ENCODE assay signal across 25 cellular contexts in the genomic region with DNA sequence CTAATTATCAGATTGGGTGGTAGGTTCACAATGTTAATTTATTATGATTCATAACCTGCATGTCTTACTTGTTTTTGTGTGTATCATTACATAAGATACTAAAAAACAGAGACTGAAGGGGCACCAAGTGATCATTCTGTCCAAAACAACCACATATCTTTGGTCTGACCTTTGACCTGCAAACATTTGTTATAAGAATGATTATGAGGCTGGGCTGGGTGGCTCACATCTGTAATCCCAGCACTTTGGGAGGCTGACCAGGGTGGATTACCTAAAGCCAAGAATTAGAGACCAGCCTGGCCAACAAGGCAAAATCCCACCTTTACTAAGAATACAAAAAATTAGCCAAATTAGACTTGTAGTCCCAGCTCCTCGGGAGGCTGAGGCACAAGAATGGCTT.
"Had no signal": no experiment of that assay in that cellular context is flagged by ENCODE, and none has a peak within 500 bp of the region (broad histone marks: within the 10 kb centered on the region; RNA-seq: fewer than 3 reads in every experiment).

No MANE protein-coding gene starts in this region.

- H3K9me2 ChIP-seq: SK-N-SH had no signal

- H3K27me3 ChIP-seq: Peyer's patch, SJCRH30 had no signal

- H3K4me3 ChIP-seq: Peyer's patch, SJCRH30 had no signal

- H3K27ac ChIP-seq: Peyer's patch, RWPE1, SJCRH30, WERI-Rb-1 had no signal

- DNase-seq: activated CD4-positive, alpha-beta memory T cell treated with anti-CD3 and anti-CD28 coated beads, Interleukin-2, amount 10 ng/mL, durations not matched to agents 7 days and 5 days; activated CD4-positive, alpha-beta T cell treated with anti-CD3 and anti-CD28 coated beads for 36 hours; activated CD4-positive, alpha-beta T cell treated with anti-CD3 and anti-CD28 coated beads, Interleukin-2, amount 50 U/mL, for 1 hour; activated gamma-delta T cell; activated naive CD4-positive, alpha-beta T cell treated with anti-CD3 and anti-CD28 coated beads for 36 hours; activated T-cell treated with anti-CD3 and anti-CD28 coated beads for 4 hours; activated T-cell treated with anti-CD3 and anti-CD28 coated beads, Interleukin-2, amount 50 U/mL, for 48 hours; anterior cingulate cortex; cerebellar nuclear complex; MM.1S; NCI-H146; NCI-H1930; NCI-H2107; NCI-H2171 treated with DMSO at 0.1 percent for 48 hours; NCI-H226; NCI-H526 treated with DMSO at 0.1 percent for 48 hours; NCI-H82; OCI-M1; Peyer's patch; Right ventricle myocardium superior; SJCRH30; SK-N-SH; T-helper 1 cell; WERI-Rb-1 had no signal

- H3K4me1 ChIP-seq: Peyer's patch, SJCRH30 had no signal

- H3K4me2 ChIP-seq: SK-N-SH had no signal

- H3K9ac ChIP-seq: SK-N-SH had no signal

- H3K9me3 ChIP-seq: Peyer's patch, SJCRH30, SK-N-SH had no signal
